In the genomic region with DNA sequence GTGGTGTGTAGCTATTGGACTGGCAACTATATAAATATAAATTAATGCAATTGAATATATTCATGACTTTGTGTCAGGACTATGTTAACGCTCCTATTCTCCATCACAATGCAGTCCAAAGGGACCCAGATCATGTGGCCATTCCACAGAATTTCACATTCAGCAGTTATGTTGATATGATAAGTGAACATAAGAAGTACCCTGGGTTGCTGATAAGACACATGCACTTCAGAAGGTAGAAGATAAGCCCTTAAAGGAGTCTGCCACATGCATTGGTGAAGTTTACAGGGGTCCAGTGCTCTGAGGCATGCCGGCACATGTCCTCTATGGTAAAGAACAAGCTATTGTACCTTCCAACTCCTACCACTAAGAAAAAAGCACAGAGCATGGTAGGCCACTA, we compare ENCODE assay signal across 22 cellular contexts.
"Had no signal": no experiment of that assay in that cellular context is flagged by ENCODE, and none has a peak within 500 bp of the region (broad histone marks: within the 10 kb centered on the region; RNA-seq: fewer than 3 reads in every experiment).

No MANE protein-coding gene starts in this region.

- H3K36me3 ChIP-seq: left ventricle myocardium inferior, lower lobe of right lung, neutrophil, right lobe of liver, tibial artery, upper lobe of left lung, uterus had no signal

- H3K9me3 Mint-ChIP-seq: nephron progenitor cell; stimulated activated memory B cell treated with anti-CD40 and anti-IgM and Interleukin-4, amounts not matched to agents 10 μg/mL and 1 μg/mL and 100 μg/mL, for 72 hours; stimulated activated naive CD8-positive, alpha-beta T cell treated with anti-CD3 and anti-CD28 coated beads, Interleukin-15, Interleukin-2, amounts not matched to agents 100 ng/mL and 50 ng/mL, for 24 hours had no signal

- H3K4me1 ChIP-seq: foreskin keratinocyte, left ventricle myocardium inferior, lower lobe of right lung, psoas muscle, right lobe of liver, tibial artery, uterus had no signal

- H3K27me3 Mint-ChIP-seq: naive thymus-derived CD4-positive, alpha-beta T cell; stimulated activated memory B cell treated with anti-CD40 and anti-IgM and Interleukin-4, amounts not matched to agents 10 μg/mL and 1 μg/mL and 100 μg/mL, for 72 hours; stimulated activated naive CD8-positive, alpha-beta T cell treated with anti-CD3 and anti-CD28 coated beads, Interleukin-15, Interleukin-2, amounts not matched to agents 100 ng/mL and 50 ng/mL, for 24 hours had no signal

- H3K4me3 Mint-ChIP-seq: naive thymus-derived CD4-positive, alpha-beta T cell; nephron progenitor cell; stimulated activated memory B cell treated with anti-CD40 and anti-IgM and Interleukin-4, amounts not matched to agents 10 μg/mL and 1 μg/mL and 100 μg/mL, for 72 hours; stimulated activated naive CD8-positive, alpha-beta T cell treated with anti-CD3 and anti-CD28 coated beads, Interleukin-15, Interleukin-2, amounts not matched to agents 100 ng/mL and 50 ng/mL, for 24 hours had no signal

- H3K79me2 ChIP-seq: hepatocyte had no signal

- H3K4me2 ChIP-seq: hepatocyte had no signal

- ATAC-seq: foreskin keratinocyte; left cardiac atrium; lower lobe of right lung; naive thymus-derived CD4-positive, alpha-beta T cell; psoas muscle; right lobe of liver; stimulated activated memory B cell treated with anti-CD40 and anti-IgM and Interleukin-4, amounts not matched to agents 10 μg/mL and 1 μg/mL and 100 μg/mL, for 72 hours had no signal

- H3K4me3 ChIP-seq: hepatocyte, left ventricle myocardium inferior, lower lobe of right lung, psoas muscle, right lobe of liver, tibial artery, upper lobe of left lung, uterus had no signal

- DNase-seq: dermis blood vessel endothelial cell; foreskin keratinocyte; head of caudate nucleus; kidney; left cardiac atrium; left ventricle myocardium inferior; lower lobe of right lung; naive thymus-derived CD4-positive, alpha-beta T cell; nephron progenitor cell; psoas muscle; retina; right lobe of liver; stimulated activated CD4-positive, alpha-beta T cell treated with anti-CD3 and anti-CD28 coated beads, Interleukin-15, amount 100 ng/mL, for 24 hours; stimulated activated CD4-positive, alpha-beta T cell treated with anti-CD3 and anti-CD28 coated beads, Interleukin-1b, Interleukin-23, amount 100 ng/mL, for 48 hours; stimulated activated CD4-positive, alpha-beta T cell treated with anti-CD3 and anti-CD28 coated beads, Interleukin-4, amount 100 ng/mL, for 24 hours; tibial artery; upper lobe of left lung; uterus had no signal

- FAIRE-seq: kidney had no signal

- H3K27ac ChIP-seq: foreskin keratinocyte, hepatocyte, left ventricle myocardium inferior, lower lobe of right lung, neutrophil, psoas muscle, right lobe of liver, tibial artery, upper lobe of left lung, uterus had no signal

- H2AFZ ChIP-seq: hepatocyte had no signal

- H3K36me3 Mint-ChIP-seq: naive thymus-derived CD4-positive, alpha-beta T cell; stimulated activated memory B cell treated with anti-CD40 and anti-IgM and Interleukin-4, amounts not matched to agents 10 μg/mL and 1 μg/mL and 100 μg/mL, for 72 hours had no signal

- H3K27me3 ChIP-seq: hepatocyte, neutrophil, right lobe of liver, upper lobe of left lung, uterus had no signal

- H3K9me3 ChIP-seq: left ventricle myocardium inferior, lower lobe of right lung, neutrophil, psoas muscle, right lobe of liver, tibial artery, upper lobe of left lung, uterus had no signal

- H3K27ac Mint-ChIP-seq: nephron progenitor cell; stimulated activated memory B cell treated with anti-CD40 and anti-IgM and Interleukin-4, amounts not matched to agents 10 μg/mL and 1 μg/mL and 100 μg/mL, for 72 hours; stimulated activated naive CD8-positive, alpha-beta T cell treated with anti-CD3 and anti-CD28 coated beads, Interleukin-15, Interleukin-2, amounts not matched to agents 100 ng/mL and 50 ng/mL, for 24 hours had no signal
